10 cellular contexts compared by ENCODE assay signal in the genomic region with DNA sequence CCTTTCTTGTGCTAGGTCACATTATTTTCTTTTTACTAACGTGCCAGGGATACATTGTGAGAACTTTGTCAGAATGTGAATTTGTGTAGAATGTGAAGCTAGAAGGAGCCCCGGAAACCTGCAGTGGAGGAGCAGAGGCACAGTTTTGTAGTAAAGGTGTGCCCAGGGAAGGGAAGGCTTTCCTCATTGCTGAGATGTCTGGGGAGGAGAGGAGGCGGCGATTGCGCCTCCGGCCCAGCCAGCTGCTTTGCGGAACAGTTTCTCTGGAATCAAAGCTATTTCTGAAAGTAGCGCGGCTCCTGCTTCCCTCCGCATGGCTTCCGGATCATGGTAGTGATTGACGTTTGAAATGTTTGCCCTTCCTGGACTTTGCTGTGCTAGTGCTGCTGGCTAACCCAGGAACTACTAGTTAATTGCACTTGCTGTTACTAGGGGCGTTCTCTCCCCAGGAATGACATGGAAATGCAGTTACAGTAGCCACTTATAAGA.
DNase-seq lines count a peak whose midpoint lies in the region; ATAC-seq and TF ChIP-seq lines count a peak whose summit lies in the region.
"Had no signal": no experiment of that assay in that cellular context is flagged by ENCODE, and none has a peak within 500 bp of the region (broad histone marks: within the 10 kb centered on the region; RNA-seq: fewer than 3 reads in every experiment).

No MANE protein-coding gene starts in this region.

- POLR2A ChIA-PET in CD4-positive, alpha-beta memory T cell (lab: Charles Lee; ENCODE audit: partially characterized antibody) = interaction anchor here (1.1 to 1.2 kb wide), 2 partner anchors 23 to 42 kb away, joined by 3 to 4 read pairs; no protein-coding TSS in a partner anchor

- no peaks in the 10 kb centered on the region for H3K36me3 ChIP-seq in CD4-positive, alpha-beta memory T cell (ENCODE audit: insufficient read depth, low read length)

- ATAC-seq in Right ventricle myocardium superior (ENCODE audit: poor library complexity) (peak; percentile 69), omental fat pad (ENCODE audit: low FRiP score) (peak; percentile 48), GM21576 (IDR thresholded peaks at IDR 0.05; ENCODE audit: unreplicated experiment) (no peak)

- CTCF ChIA-PET in CD4-positive, alpha-beta memory T cell (lab: Charles Lee; ENCODE audit: partially characterized antibody) = interaction anchor here (1.7 to 3.6 kb wide), 2 partner anchors 30 to 42 kb away, joined by 5 to 16 read pairs; no protein-coding TSS in a partner anchor

- H3K9me3 ChIP-seq in CD4-positive, alpha-beta memory T cell (ENCODE audit: control insufficient read depth in 1 of 2, low read length in 2 of 2) = no peaks in the 10 kb centered on the region
- H3K9me3 ChIP-seq: adrenal gland had no signal

- intact Hi-C loops in CD4-positive, alpha-beta memory T cell (cut with micrococcal nuclease) = no loop called here
- intact Hi-C loops in Right ventricle myocardium superior (cut with DNase I) = no loop called here

- H3K4me3 Mint-ChIP-seq in CD4-positive, alpha-beta memory T cell = peak overlapping the region in 4 of 8 donors; percentile 21 to 40 (median 33)

- H3K27ac ChIP-seq in CD4-positive, alpha-beta memory T cell (ENCODE audit: low read depth, low read length) = no peak overlapping the region
- H3K27ac ChIP-seq: adrenal gland had no signal

- DNase-seq in CD4-positive, alpha-beta memory T cell = no peak
- DNase-seq in SHP77 (lab: John Stamatoyannopoulos, UW) (peak; percentile 43 to 78), Right ventricle myocardium superior (no peak), omental fat pad (ENCODE audit: low spot score) (no peak), NCI-H1694 (lab: John Stamatoyannopoulos, UW) (no peak), superior temporal gyrus (ENCODE audit: extremely low spot score) (no peak), NCI-H2107 treated with DMSO at 0.1 percent for 48 hours (lab: John Stamatoyannopoulos, UW; ENCODE audit: unreplicated experiment) (no peak)
- DNase-seq: NCI-H82 had no signal

- H3K4me1 ChIP-seq in CD4-positive, alpha-beta memory T cell (ENCODE audit: insufficient read depth, low read length) = peaks cover 37% of the 10 kb centered on the region

- no peak for TF ChIP-seq CTCF in omental fat pad (IDR thresholded peaks at IDR 0.05)

- peak overlapping the region; percentile 12 to 88 (median 74) for H3K27ac Mint-ChIP-seq in CD4-positive, alpha-beta memory T cell

- H3K4me3 ChIP-seq in CD4-positive, alpha-beta memory T cell (ENCODE audit: low read length in 2 of 2) = no peak overlapping the region
- H3K4me3 ChIP-seq: adrenal gland had no signal

- H3K27me3 ChIP-seq in CD4-positive, alpha-beta memory T cell (ENCODE audit: insufficient read depth, low read length) = no peaks in the 10 kb centered on the region
- H3K27me3 ChIP-seq: adrenal gland had no signal

- peaks cover 32 to 53% of the 10 kb centered on the region in 2 donors for H3K36me3 Mint-ChIP-seq in CD4-positive, alpha-beta memory T cell

- no peaks in the 10 kb centered on the region for H3K27me3 Mint-ChIP-seq in CD4-positive, alpha-beta memory T cell

- H3K4me1 Mint-ChIP-seq in CD4-positive, alpha-beta memory T cell = peaks cover 55 to 86% (median 69%) of the 10 kb centered on the region in 4 donors

- no peaks in the 10 kb centered on the region for H3K9me3 Mint-ChIP-seq in CD4-positive, alpha-beta memory T cell

Comparison
In these comparisons a context has a peak if more than half of its experiments do, and no peak if none do; other contexts are left out.
1. DNase-seq: peak in SHP77 (2 of 2); none in CD4-positive, alpha-beta memory T cell (0 of 5), Right ventricle myocardium superior (single experiment), omental fat pad (single experiment), NCI-H1694 (single experiment), superior temporal gyrus (single experiment) and NCI-H2107 treated with DMSO at 0.1 percent for 48 hours (single experiment).